21 cellular contexts compared by ENCODE assay signal in genomic region chr11:87897079-87897478, GRCh38.
"Had no signal": no experiment of that assay in that cellular context is flagged by ENCODE, and none has a peak within 500 bp of the region (broad histone marks: within the 10 kb centered on the region; RNA-seq: fewer than 3 reads in every experiment).

No MANE protein-coding gene starts in this region.

- ATAC-seq: Panc1 had no signal

- H3K4me3 ChIP-seq: MG63 had no signal

- DNase-seq: IMR-90, Karpas-422, KG1, MG63, NCI-H1092, NCI-H1105 treated with DMSO at 0.1 percent for 48 hours, NCI-H1417 treated with DMSO at 0.1 percent for 48 hours, NCI-H146, NCI-H1694 treated with DMSO at 0.1 percent for 48 hours, NCI-H1930, NCI-H2081, NCI-H2171, NCI-H226, NCI-H446, NCI-H510A, NCI-H524 treated with DMSO at 0.1 percent for 48 hours, NCI-H774, SHP77, SK-N-SH had no signal

- H3K9me3 ChIP-seq: MG63, SK-N-SH had no signal

- H3K9me2 ChIP-seq: SK-N-SH had no signal

- H3K36me3 ChIP-seq: MG63 had no signal

- H3K27ac ChIP-seq: RWPE1 had no signal

- H3K9ac ChIP-seq: SK-N-SH had no signal

- H3K4me2 ChIP-seq: SK-N-SH had no signal
